Comparison of ENCODE assay signal across 2 cellular contexts in the genomic region with DNA sequence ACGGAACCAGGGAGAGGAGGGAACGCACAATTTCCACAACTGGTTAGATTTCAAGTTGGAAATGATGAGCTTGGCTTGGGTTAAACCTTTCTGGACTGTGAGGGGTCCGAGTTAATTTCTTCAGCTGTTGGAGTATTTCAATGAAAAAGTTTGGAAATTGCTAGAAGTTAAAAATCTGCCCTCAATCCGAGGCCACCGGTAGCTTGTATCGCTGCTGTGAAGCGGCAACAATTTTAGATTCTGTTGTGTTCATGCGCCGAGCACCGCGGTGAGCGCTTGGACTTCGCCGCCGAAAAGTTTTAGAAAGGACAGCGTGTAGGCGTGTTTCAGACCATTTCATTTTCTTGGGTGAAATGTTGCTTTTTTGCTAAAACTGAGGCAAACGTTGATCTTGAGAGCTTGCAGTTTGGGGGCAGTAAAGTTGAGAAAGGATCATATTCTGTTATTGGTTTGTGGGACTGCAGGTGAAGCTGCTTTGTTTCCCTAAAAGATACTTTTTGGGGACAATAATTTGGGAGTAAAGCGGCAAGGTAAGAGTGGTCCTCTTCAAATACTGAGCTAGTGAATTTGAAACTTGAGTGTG.
TF ChIP-seq lines count a peak whose summit lies in the region.

No MANE protein-coding gene starts in this region.

TF ChIP-seq in HEK293T, 16 proteins besides CTCF, POLR2A, EP300 and RAD21 (continued from another document):
- TF ChIP-seq TARDBP (IDR thresholded peaks at IDR 0.05) (no peak), L3MBTL2 (conservative IDR thresholded peaks at IDR 0.05) (no peak), FOXM1 (IDR thresholded peaks at IDR 0.05; ENCODE audit: borderline replicate concordance) (no peak), ZNF384 (IDR thresholded peaks at IDR 0.05) (no peak), BHLHE40 (IDR thresholded peaks at IDR 0.05; ENCODE audit: borderline replicate concordance) (no peak)
- TF ChIP-seq, protein P1, sequence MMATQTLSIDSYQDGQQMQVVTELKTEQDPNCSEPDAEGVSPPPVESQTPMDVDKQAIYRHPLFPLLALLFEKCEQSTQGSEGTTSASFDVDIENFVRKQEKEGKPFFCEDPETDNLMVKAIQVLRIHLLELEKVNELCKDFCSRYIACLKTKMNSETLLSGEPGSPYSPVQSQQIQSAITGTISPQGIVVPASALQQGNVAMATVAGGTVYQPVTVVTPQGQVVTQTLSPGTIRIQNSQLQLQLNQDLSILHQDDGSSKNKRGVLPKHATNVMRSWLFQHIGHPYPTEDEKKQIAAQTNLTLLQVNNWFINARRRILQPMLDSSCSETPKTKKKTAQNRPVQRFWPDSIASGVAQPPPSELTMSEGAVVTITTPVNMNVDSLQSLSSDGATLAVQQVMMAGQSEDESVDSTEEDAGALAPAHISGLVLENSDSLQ (IDR thresholded peaks at IDR 0.05) = no peak

TF ChIP-seq in HepG2, 621 proteins besides CTCF, POLR2A, EP300 and RAD21 (continued from another document and continues in another):
- TF ChIP-seq TP53 (CRISPR knock-in tag; conservative IDR thresholded peaks at IDR 0.05) = no peak
- TF ChIP-seq, protein P2, sequence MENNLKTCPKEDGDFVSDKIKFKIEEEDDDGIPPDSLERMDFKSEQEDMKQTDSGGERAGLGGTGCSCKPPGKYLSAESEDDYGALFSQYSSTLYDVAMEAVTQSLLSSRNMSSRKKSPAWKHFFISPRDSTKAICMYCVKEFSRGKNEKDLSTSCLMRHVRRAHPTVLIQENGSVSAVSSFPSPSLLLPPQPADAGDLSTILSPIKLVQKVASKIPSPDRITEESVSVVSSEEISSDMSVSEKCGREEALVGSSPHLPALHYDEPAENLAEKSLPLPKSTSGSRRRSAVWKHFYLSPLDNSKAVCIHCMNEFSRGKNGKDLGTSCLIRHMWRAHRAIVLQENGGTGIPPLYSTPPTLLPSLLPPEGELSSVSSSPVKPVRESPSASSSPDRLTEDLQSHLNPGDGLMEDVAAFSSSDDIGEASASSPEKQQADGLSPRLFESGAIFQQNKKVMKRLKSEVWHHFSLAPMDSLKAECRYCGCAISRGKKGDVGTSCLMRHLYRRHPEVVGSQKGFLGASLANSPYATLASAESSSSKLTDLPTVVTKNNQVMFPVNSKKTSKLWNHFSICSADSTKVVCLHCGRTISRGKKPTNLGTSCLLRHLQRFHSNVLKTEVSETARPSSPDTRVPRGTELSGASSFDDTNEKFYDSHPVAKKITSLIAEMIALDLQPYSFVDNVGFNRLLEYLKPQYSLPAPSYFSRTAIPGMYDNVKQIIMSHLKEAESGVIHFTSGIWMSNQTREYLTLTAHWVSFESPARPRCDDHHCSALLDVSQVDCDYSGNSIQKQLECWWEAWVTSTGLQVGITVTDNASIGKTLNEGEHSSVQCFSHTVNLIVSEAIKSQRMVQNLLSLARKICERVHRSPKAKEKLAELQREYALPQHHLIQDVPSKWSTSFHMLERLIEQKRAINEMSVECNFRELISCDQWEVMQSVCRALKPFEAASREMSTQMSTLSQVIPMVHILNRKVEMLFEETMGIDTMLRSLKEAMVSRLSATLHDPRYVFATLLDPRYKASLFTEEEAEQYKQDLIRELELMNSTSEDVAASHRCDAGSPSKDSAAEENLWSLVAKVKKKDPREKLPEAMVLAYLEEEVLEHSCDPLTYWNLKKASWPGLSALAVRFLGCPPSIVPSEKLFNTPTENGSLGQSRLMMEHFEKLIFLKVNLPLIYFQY (CRISPR knock-in tag; IDR thresholded peaks at IDR 0.05; ENCODE audit: borderline replicate concordance) = no peak
- TF ChIP-seq PHF5A (CRISPR knock-in tag; IDR thresholded peaks at IDR 0.05; ENCODE audit: low read depth, unreplicated experiment) = no peak
- TF ChIP-seq, protein P3, sequence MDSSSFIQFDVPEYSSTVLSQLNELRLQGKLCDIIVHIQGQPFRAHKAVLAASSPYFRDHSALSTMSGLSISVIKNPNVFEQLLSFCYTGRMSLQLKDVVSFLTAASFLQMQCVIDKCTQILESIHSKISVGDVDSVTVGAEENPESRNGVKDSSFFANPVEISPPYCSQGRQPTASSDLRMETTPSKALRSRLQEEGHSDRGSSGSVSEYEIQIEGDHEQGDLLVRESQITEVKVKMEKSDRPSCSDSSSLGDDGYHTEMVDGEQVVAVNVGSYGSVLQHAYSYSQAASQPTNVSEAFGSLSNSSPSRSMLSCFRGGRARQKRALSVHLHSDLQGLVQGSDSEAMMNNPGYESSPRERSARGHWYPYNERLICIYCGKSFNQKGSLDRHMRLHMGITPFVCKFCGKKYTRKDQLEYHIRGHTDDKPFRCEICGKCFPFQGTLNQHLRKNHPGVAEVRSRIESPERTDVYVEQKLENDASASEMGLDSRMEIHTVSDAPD (CRISPR knock-in tag; IDR thresholded peaks at IDR 0.05) = no peak
- no peak for TF ChIP-seq SKI (IDR thresholded peaks at IDR 0.05; ENCODE audit: partially characterized antibody)
- TF ChIP-seq NCOA1 (CRISPR knock-in tag; IDR thresholded peaks at IDR 0.05) = no peak
- TF ChIP-seq MAFG (CRISPR knock-in tag; IDR thresholded peaks at IDR 0.05) = no peak
- TF ChIP-seq MED1 (CRISPR knock-in tag; IDR thresholded peaks at IDR 0.05) = no peak
- 0 out of 2 replicates have a peak, but pooled peaks have one; percentile 4 for TF ChIP-seq HNRNPL (IDR thresholded peaks at IDR 0.05; ENCODE audit: low read depth, low read length)
- no peak for TF ChIP-seq ZNF839 (CRISPR knock-in tag; IDR thresholded peaks at IDR 0.05; ENCODE audit: borderline replicate concordance)
- TF ChIP-seq ZFY (CRISPR knock-in tag; IDR thresholded peaks at IDR 0.05) = no peak
- TF ChIP-seq, protein P4, sequence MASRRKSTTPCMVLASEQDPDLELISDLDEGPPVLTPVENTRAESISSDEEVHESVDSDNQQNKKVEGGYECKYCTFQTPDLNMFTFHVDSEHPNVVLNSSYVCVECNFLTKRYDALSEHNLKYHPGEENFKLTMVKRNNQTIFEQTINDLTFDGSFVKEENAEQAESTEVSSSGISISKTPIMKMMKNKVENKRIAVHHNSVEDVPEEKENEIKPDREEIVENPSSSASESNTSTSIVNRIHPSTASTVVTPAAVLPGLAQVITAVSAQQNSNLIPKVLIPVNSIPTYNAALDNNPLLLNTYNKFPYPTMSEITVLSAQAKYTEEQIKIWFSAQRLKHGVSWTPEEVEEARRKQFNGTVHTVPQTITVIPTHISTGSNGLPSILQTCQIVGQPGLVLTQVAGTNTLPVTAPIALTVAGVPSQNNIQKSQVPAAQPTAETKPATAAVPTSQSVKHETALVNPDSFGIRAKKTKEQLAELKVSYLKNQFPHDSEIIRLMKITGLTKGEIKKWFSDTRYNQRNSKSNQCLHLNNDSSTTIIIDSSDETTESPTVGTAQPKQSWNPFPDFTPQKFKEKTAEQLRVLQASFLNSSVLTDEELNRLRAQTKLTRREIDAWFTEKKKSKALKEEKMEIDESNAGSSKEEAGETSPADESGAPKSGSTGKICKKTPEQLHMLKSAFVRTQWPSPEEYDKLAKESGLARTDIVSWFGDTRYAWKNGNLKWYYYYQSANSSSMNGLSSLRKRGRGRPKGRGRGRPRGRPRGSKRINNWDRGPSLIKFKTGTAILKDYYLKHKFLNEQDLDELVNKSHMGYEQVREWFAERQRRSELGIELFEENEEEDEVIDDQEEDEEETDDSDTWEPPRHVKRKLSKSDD (CRISPR knock-in tag; IDR thresholded peaks at IDR 0.05; ENCODE audit: low read depth) = no peak
- no peak for TF ChIP-seq NFKB2 (CRISPR knock-in tag; IDR thresholded peaks at IDR 0.05; ENCODE audit: borderline replicate concordance)
- TF ChIP-seq, protein P5, sequence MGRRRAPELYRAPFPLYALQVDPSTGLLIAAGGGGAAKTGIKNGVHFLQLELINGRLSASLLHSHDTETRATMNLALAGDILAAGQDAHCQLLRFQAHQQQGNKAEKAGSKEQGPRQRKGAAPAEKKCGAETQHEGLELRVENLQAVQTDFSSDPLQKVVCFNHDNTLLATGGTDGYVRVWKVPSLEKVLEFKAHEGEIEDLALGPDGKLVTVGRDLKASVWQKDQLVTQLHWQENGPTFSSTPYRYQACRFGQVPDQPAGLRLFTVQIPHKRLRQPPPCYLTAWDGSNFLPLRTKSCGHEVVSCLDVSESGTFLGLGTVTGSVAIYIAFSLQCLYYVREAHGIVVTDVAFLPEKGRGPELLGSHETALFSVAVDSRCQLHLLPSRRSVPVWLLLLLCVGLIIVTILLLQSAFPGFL (CRISPR knock-in tag; IDR thresholded peaks at IDR 0.05) = no peak
- TF ChIP-seq ZNF564 (CRISPR knock-in tag; IDR thresholded peaks at IDR 0.05) = peak; percentile 92; the same call in 1 of the 2 replicates
- TF ChIP-seq, protein P6, sequence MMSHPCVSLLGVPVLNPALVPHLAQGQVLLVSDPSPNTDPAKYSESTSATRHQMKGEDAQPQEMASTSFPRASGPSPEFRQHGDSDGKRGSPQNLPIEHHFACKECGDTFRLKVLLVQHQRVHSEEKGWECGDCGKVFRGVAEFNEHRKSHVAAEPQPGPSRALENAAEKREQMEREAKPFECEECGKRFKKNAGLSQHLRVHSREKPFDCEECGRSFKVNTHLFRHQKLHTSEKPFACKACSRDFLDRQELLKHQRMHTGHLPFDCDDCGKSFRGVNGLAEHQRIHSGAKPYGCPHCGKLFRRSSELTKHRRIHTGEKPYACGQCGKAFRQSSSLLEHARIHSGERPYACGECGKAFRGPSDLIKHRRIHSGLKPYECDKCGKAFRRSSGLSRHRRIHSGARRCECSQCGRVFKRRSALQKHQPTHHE (CRISPR knock-in tag; IDR thresholded peaks at IDR 0.05; ENCODE audit: borderline replicate concordance) = no peak
- no peak for TF ChIP-seq ZFAT (CRISPR knock-in tag; conservative IDR thresholded peaks at IDR 0.05)
- peak; percentile 2; the same call in 1 of the 2 replicates for TF ChIP-seq ZNF331 (CRISPR knock-in tag; IDR thresholded peaks at IDR 0.05)
- TF ChIP-seq ZNF747 (CRISPR knock-in tag; IDR thresholded peaks at IDR 0.05; ENCODE audit: borderline replicate concordance) = no peak
- TF ChIP-seq STAT5B (CRISPR knock-in tag; IDR thresholded peaks at IDR 0.05) = no peak
- no peak for TF ChIP-seq ZNF724P (CRISPR knock-in tag; IDR thresholded peaks at IDR 0.05; ENCODE audit: borderline replicate concordance)
- peak; percentile 59 for TF ChIP-seq ASH2L (IDR thresholded peaks at IDR 0.05; ENCODE audit: insufficient read length, low read depth, low read length)
- no peak for TF ChIP-seq BHLHE40 (IDR thresholded peaks at IDR 0.05; ENCODE audit: low read length)
- no peak for TF ChIP-seq KDM1A (CRISPR knock-in tag; IDR thresholded peaks at IDR 0.05)
- no peak for TF ChIP-seq MIER2 (CRISPR knock-in tag; IDR thresholded peaks at IDR 0.05)
- no peak for TF ChIP-seq ZNF605 (CRISPR knock-in tag; IDR thresholded peaks at IDR 0.05)
- no peak for TF ChIP-seq HDAC1 (CRISPR knock-in tag; IDR thresholded peaks at IDR 0.05)
- TF ChIP-seq, protein P7, sequence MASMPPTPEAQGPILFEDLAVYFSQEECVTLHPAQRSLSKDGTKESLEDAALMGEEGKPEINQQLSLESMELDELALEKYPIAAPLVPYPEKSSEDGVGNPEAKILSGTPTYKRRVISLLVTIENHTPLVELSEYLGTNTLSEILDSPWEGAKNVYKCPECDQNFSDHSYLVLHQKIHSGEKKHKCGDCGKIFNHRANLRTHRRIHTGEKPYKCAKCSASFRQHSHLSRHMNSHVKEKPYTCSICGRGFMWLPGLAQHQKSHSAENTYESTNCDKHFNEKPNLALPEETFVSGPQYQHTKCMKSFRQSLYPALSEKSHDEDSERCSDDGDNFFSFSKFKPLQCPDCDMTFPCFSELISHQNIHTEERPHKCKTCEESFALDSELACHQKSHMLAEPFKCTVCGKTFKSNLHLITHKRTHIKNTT (CRISPR knock-in tag; IDR thresholded peaks at IDR 0.05) = no peak
- TF ChIP-seq ZNF264 (CRISPR knock-in tag; IDR thresholded peaks at IDR 0.05) = no peak
- TF ChIP-seq ZNF441 (CRISPR knock-in tag; IDR thresholded peaks at IDR 0.05; ENCODE audit: borderline replicate concordance) = 0 out of 2 replicates have a peak, but pooled peaks have one; percentile 34
- TF ChIP-seq, protein P8, sequence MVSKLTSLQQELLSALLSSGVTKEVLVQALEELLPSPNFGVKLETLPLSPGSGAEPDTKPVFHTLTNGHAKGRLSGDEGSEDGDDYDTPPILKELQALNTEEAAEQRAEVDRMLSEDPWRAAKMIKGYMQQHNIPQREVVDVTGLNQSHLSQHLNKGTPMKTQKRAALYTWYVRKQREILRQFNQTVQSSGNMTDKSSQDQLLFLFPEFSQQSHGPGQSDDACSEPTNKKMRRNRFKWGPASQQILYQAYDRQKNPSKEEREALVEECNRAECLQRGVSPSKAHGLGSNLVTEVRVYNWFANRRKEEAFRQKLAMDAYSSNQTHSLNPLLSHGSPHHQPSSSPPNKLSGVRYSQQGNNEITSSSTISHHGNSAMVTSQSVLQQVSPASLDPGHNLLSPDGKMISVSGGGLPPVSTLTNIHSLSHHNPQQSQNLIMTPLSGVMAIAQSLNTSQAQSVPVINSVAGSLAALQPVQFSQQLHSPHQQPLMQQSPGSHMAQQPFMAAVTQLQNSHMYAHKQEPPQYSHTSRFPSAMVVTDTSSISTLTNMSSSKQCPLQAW (CRISPR knock-in tag; IDR thresholded peaks at IDR 0.05) = no peak
- no peak for TF ChIP-seq MEF2D (CRISPR knock-in tag; IDR thresholded peaks at IDR 0.05)
- TF ChIP-seq SNRNP70 (IDR thresholded peaks at IDR 0.05; ENCODE audit: low read depth, low read length) = no peak
- no peak for TF ChIP-seq SIX1 (CRISPR knock-in tag; IDR thresholded peaks at IDR 0.05; ENCODE audit: borderline replicate concordance)
- TF ChIP-seq SMARCC2 (IDR thresholded peaks at IDR 0.05) = no peak
- TF ChIP-seq, protein P9, sequence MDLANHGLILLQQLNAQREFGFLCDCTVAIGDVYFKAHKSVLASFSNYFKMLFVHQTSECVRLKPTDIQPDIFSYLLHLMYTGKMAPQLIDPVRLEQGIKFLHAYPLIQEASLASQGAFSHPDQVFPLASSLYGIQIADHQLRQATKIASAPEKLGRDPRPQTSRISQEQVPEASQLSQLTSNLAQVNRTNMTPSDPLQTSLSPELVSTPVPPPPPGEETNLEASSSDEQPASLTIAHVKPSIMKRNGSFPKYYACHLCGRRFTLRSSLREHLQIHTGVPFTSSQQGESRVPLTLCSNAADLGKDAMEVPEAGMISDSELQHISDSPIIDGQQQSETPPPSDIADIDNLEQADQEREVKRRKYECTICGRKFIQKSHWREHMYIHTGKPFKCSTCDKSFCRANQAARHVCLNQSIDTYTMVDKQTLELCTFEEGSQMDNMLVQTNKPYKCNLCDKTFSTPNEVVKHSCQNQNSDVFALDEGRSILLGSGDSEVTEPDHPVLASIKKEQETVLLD (CRISPR knock-in tag; IDR thresholded peaks at IDR 0.05; ENCODE audit: low read depth) = no peak
- no peak for TF ChIP-seq ZBTB42 (CRISPR knock-in tag; IDR thresholded peaks at IDR 0.05)
- no peak for TF ChIP-seq ZNF138 (CRISPR knock-in tag; IDR thresholded peaks at IDR 0.05; ENCODE audit: low read depth)
- TF ChIP-seq REXO4 (CRISPR knock-in tag; IDR thresholded peaks at IDR 0.05; ENCODE audit: borderline replicate concordance) = no peak
- no peak for TF ChIP-seq PITX1 (CRISPR knock-in tag; IDR thresholded peaks at IDR 0.05)
- TF ChIP-seq PAWR (CRISPR knock-in tag; IDR thresholded peaks at IDR 0.05; ENCODE audit: borderline replicate concordance) = no peak
- TF ChIP-seq SALL2 (CRISPR knock-in tag; IDR thresholded peaks at IDR 0.05) = no peak
